ENCODE assay signal across 8 cellular contexts in the genomic region with DNA sequence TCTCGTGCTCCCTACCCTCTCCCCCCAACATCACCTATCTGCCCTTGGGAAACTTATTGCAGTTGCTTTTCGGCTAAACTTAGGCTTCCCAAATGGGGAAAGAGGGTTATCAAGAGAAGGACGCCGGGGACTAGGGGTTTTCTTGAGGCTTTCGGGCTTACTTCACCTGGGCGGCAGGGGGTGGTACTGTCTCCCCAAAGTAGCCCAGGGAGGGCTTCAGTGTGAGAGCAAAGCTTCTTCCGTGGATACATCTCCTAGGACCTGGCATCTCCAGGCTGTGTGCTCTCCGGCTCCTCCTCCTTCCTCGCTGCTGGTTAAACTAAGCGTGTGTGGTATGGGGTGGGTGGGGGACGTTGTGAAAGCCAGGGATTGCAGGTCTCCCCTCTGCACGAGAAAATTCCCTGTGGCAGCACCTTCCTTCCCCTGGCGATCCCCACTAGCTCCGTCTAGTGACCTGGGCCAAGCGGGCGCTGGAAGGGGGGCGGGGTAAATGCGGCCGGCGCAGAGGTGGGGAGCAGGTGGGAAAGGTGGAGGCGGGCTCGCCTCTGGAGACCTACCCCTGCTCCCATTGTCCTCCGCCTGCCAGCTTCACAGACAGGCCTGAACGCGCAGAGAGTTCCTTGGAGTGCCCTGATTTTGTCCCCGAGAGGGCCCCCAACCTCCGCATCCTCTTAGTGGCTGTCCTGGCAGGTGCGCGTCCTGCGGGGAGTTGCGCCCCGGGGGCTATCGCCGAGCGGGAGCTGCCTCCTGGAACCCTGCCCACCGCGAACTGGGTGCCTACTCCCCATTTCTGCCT. TPM values are rescaled to one million over a fixed set of nuclear protein-coding genes. Genes with fewer than 3 reads are reported as not detected.
DNase-seq lines count a peak whose midpoint lies in the region; ATAC-seq and TF ChIP-seq lines count a peak whose summit lies in the region.

No MANE protein-coding gene starts in this region.

- TF ChIP-seq EP300 in ovary (IDR thresholded peaks at IDR 0.05), result no peak

- H3K9me3 ChIP-seq in ovary, result no peaks in the 10 kb centered on the region
- no peaks in the 10 kb centered on the region for H3K9me3 ChIP-seq in CD4-positive, alpha-beta memory T cell (ENCODE audit: control insufficient read depth in 1 of 2, low read length in 2 of 2)

- TF ChIP-seq CTCF in ovary (IDR thresholded peaks at IDR 0.05), result peak in 1 of 3 donors; percentile 18

- H3K27ac ChIP-seq in ovary, result peak overlapping the region; percentile 58 to 81
- no peak overlapping the region for H3K27ac ChIP-seq in CD4-positive, alpha-beta memory T cell (ENCODE audit: low read depth, low read length)

- CTCF ChIA-PET in T-cell (lab: Charles Lee), result no interaction called here
- CTCF ChIA-PET in CD4-positive, alpha-beta memory T cell (lab: Charles Lee; ENCODE audit: partially characterized antibody), result no interaction called here

- H3K4me3 Mint-ChIP-seq in activated T-cell treated with anti-CD3 and anti-CD28 coated beads, Interleukin-2, amount 50 U/mL, for 4 hours, result peak overlapping the region; percentile 53
- peak overlapping the region; percentile 17 to 45 (median 41) for H3K4me3 Mint-ChIP-seq in T-cell
- peak overlapping the region in 2 of 8 donors; percentile 34 to 41 for H3K4me3 Mint-ChIP-seq in CD4-positive, alpha-beta memory T cell

- H3K4me3 ChIP-seq in ovary, result peak overlapping the region; percentile 53
- H3K4me3 ChIP-seq in CD4-positive, alpha-beta memory T cell (ENCODE audit: low read length in 2 of 2), result no peak overlapping the region

- no peak for DNase-seq in activated T-cell treated with anti-CD3 and anti-CD28 coated beads, Interleukin-2, amount 50 U/mL, for 4 hours
- DNase-seq in activated T-cell treated with anti-CD3 and anti-CD28 coated beads, Interleukin-2, amount 50 U/mL, for 1 hour, result no peak
- DNase-seq in T-cell (no peak), Right ventricle myocardium superior (peak; percentile 44), ovary (peak; percentile 16 to 51 (median 45))
- no peak for DNase-seq in activated effector memory CD4-positive, alpha-beta T cell treated with Interleukin-2 at 50 U/mL for 16 hours
- DNase-seq in CD4-positive, alpha-beta memory T cell, result no peak

- 0 to 2% (median 1%) methylated on average over 36 to 37 of the region's 37 CpGs for WGBS in ovary, 3 donors

- no peaks in the 10 kb centered on the region for H3K27me3 ChIP-seq in ovary
- no peaks in the 10 kb centered on the region for H3K27me3 ChIP-seq in CD4-positive, alpha-beta memory T cell (ENCODE audit: insufficient read depth, low read length)

- no peaks in the 10 kb centered on the region for H3K36me3 Mint-ChIP-seq in activated T-cell treated with anti-CD3 and anti-CD28 coated beads, Interleukin-2, amount 50 U/mL, for 4 hours (ENCODE audit: insufficient read depth)
- H3K36me3 Mint-ChIP-seq in T-cell, result no peaks in the 10 kb centered on the region
- no peaks in the 10 kb centered on the region for H3K36me3 Mint-ChIP-seq in CD4-positive, alpha-beta memory T cell

- no peak for TF ChIP-seq POLR2A in ovary (IDR thresholded peaks at IDR 0.05)

- H3K4me1 Mint-ChIP-seq in activated T-cell treated with anti-CD3 and anti-CD28 coated beads, Interleukin-2, amount 50 U/mL, for 4 hours (ENCODE audit: low read depth), result no peaks in the 10 kb centered on the region
- peaks cover 4 to 9% (median 4%) of the 10 kb centered on the region in 3 donors for H3K4me1 Mint-ChIP-seq in T-cell
- H3K4me1 Mint-ChIP-seq in CD4-positive, alpha-beta memory T cell, result peaks cover 0 to 7% (median under 1%) of the 10 kb centered on the region in 4 donors

- H3K9me3 Mint-ChIP-seq in activated T-cell treated with anti-CD3 and anti-CD28 coated beads, Interleukin-2, amount 50 U/mL, for 4 hours, result peaks cover 4% of the 10 kb centered on the region
- H3K9me3 Mint-ChIP-seq in T-cell, result peaks cover 0 to 4% (median 0%) of the 10 kb centered on the region in 3 donors
- H3K9me3 Mint-ChIP-seq in CD4-positive, alpha-beta memory T cell, result peaks cover 0 to 6% (median 3%) of the 10 kb centered on the region in 8 donors

- no peak overlapping the region for H3K27ac Mint-ChIP-seq in T-cell
- H3K27ac Mint-ChIP-seq in CD4-positive, alpha-beta memory T cell, result no peak overlapping the region

- H3K36me3 ChIP-seq in ovary, result no peaks in the 10 kb centered on the region
- H3K36me3 ChIP-seq in CD4-positive, alpha-beta memory T cell (ENCODE audit: insufficient read depth, low read length), result no peaks in the 10 kb centered on the region

- intact Hi-C loops in Right ventricle myocardium superior (cut with DNase I), result loop anchor here (5.0 to 10.0 kb wide), 2 partner anchors 130 to 947 kb away; no protein-coding TSS in a partner anchor
- intact Hi-C loops in ovary (cut with DNase I), result loop anchor here in 1 of 4 donors (10.0 kb wide), 1 partner anchor 167 kb away; no protein-coding TSS in a partner anchor
- intact Hi-C loops in CD4-positive, alpha-beta memory T cell (cut with micrococcal nuclease), result no loop called here

- POLR2A ChIA-PET in T-cell (lab: Charles Lee), result no interaction called here
- POLR2A ChIA-PET in CD4-positive, alpha-beta memory T cell (lab: Charles Lee; ENCODE audit: partially characterized antibody), result no interaction called here

- peak in 1 of 2 donors; percentile 32 for ATAC-seq in activated T-cell treated with anti-CD3 and anti-CD28 coated beads, Interleukin-2, amount 50 U/mL, for 4 hours
- ATAC-seq in T-cell (replicated peaks in 1 of 4) (no peak), Right ventricle myocardium superior (ENCODE audit: poor library complexity) (peak; percentile 13), HG03439 (IDR thresholded peaks at IDR 0.05; ENCODE audit: unreplicated experiment) (no peak)

- peaks cover 1% of the 10 kb centered on the region for H3K4me1 ChIP-seq in ovary (ENCODE audit: insufficient read depth)
- H3K4me1 ChIP-seq in CD4-positive, alpha-beta memory T cell (ENCODE audit: insufficient read depth, low read length), result no peaks in the 10 kb centered on the region

- peaks cover 44% of the 10 kb centered on the region for H3K27me3 Mint-ChIP-seq in activated T-cell treated with anti-CD3 and anti-CD28 coated beads, Interleukin-2, amount 50 U/mL, for 4 hours (ENCODE audit: low read depth)
- peaks cover 39 to 41% of the 10 kb centered on the region in 2 donors for H3K27me3 Mint-ChIP-seq in T-cell
- H3K27me3 Mint-ChIP-seq in CD4-positive, alpha-beta memory T cell, result peaks cover 12 to 28% of the 10 kb centered on the region in 2 donors

RNA-seq across cellular contexts. Expression of a gene that starts 1.2 kb away (rescaled TPM):
- total RNA-seq in activated T-cell treated with anti-CD3 and anti-CD28 coated beads, Interleukin-2, amount 50 U/mL, for 4 hours, result under 1 TPM; 0.08 to 0.21 (median 0.16) TPM
- total RNA-seq in T-cell (1 to 10 TPM in 1 of 5 donors, under 1 TPM in 4; 0.49 to 1.1 (median 0.56) TPM), Right ventricle myocardium superior (12.2 TPM), ovary (10 to 100 TPM; 20.5 to 45.1 (median 38.0) TPM)
- 10 to 100 TPM; 13.6 to 76.0 TPM for polyA plus RNA-seq in ovary
- total RNA-seq in CD4-positive, alpha-beta memory T cell, result 1 to 10 TPM in 1 of 2 experiments, under 1 TPM in 1; 0.90 to 1.2 TPM
- not detected for polyA plus RNA-seq in CD4-positive, alpha-beta memory T cell

Comparison
In these comparisons a context has a peak if more than half of its experiments do, and no peak if none do; other contexts are left out.
1. DNase-seq: peak in Right ventricle myocardium superior (single experiment) and ovary (5 of 5); none in activated T-cell treated with anti-CD3 and anti-CD28 coated beads, Interleukin-2, amount 50 U/mL, for 4 hours (single experiment), activated T-cell treated with anti-CD3 and anti-CD28 coated beads, Interleukin-2, amount 50 U/mL, for 1 hour (single experiment), T-cell (0 of 34), activated effector memory CD4-positive, alpha-beta T cell treated with Interleukin-2 at 50 U/mL for 16 hours (single experiment) and CD4-positive, alpha-beta memory T cell (0 of 5).